Comparison of ENCODE assay signal across 18 cellular contexts in the genomic region with DNA sequence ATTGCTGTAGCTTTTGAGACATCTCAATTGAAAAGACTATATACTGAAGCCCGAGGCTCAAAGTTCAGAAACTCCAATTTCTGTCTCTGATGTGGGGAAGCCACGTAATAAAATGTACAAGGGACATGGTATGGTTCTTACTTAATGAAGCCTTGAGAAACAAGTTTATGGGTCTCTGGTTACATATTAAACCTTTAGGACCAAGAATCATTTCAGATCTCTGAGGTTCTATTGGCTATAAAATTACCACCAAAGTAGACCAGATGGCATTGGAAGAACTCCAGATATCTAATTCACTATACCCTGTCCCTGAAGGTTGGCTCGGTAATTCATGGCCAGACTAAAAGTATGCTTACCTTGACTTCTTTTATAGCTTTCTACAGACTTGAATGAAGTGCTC. TPM values are rescaled to one million over a fixed set of nuclear protein-coding genes. Genes with fewer than 3 reads are reported as not detected.
"Had no signal": no experiment of that assay in that cellular context is flagged by ENCODE, and none has a peak within 500 bp of the region (broad histone marks: within the 10 kb centered on the region; RNA-seq: fewer than 3 reads in every experiment).

No MANE protein-coding gene starts in this region.

- FAIRE-seq: bronchial epithelial cell, frontal cortex had no signal

- H3K27me3 Mint-ChIP-seq: activated CD4-positive, alpha-beta memory T cell treated with anti-CD3 and anti-CD28 coated beads for 36 hours; activated naive CD4-positive, alpha-beta T cell treated with anti-CD3 and anti-CD28 coated beads, Interleukin-2, amount 10 ng/mL, durations not matched to agents 7 days and 5 days; activated T-helper 17 cell treated with anti-CD3 and anti-CD28 coated beads, Interleukin-2, amount 50 U/mL, for 72 hours; naive B cell had no signal

- H3K27ac ChIP-seq: heart left ventricle, SJCRH30, tibial nerve had no signal

- H3K4me3 Mint-ChIP-seq: activated CD4-positive, alpha-beta memory T cell treated with anti-CD3 and anti-CD28 coated beads for 36 hours; activated naive CD4-positive, alpha-beta T cell treated with anti-CD3 and anti-CD28 coated beads, Interleukin-2, amount 10 ng/mL, durations not matched to agents 7 days and 5 days; activated T-helper 17 cell treated with anti-CD3 and anti-CD28 coated beads, Interleukin-2, amount 50 U/mL, for 72 hours; naive B cell; T-helper 2 cell treated with Interferon-gamma antibody and Interleukin-4, amounts not matched to agents 5 μg/mL and 100 μg/mL, for 36 hours had no signal

- H3K9me3 Mint-ChIP-seq: activated CD4-positive, alpha-beta memory T cell treated with anti-CD3 and anti-CD28 coated beads for 36 hours; activated naive CD4-positive, alpha-beta T cell treated with anti-CD3 and anti-CD28 coated beads, Interleukin-2, amount 10 ng/mL, durations not matched to agents 7 days and 5 days; activated T-helper 17 cell treated with anti-CD3 and anti-CD28 coated beads, Interleukin-2, amount 50 U/mL, for 72 hours; naive B cell; T-helper 2 cell treated with Interferon-gamma antibody and Interleukin-4, amounts not matched to agents 5 μg/mL and 100 μg/mL, for 36 hours had no signal

- H3K36me3 ChIP-seq: SJCRH30 had no signal

- H3K27ac Mint-ChIP-seq: activated CD4-positive, alpha-beta memory T cell treated with anti-CD3 and anti-CD28 coated beads for 36 hours; activated naive CD4-positive, alpha-beta T cell treated with anti-CD3 and anti-CD28 coated beads, Interleukin-2, amount 10 ng/mL, durations not matched to agents 7 days and 5 days; activated T-helper 17 cell treated with anti-CD3 and anti-CD28 coated beads, Interleukin-2, amount 50 U/mL, for 72 hours had no signal

- ATAC-seq: activated T-helper 17 cell treated with anti-CD3 and anti-CD28 coated beads, Interleukin-2, amount 50 U/mL, for 72 hours; heart left ventricle; left ventricle myocardium superior had no signal

- H3K27me3 ChIP-seq: heart left ventricle, SJCRH30, tibial nerve had no signal

- H3K4me1 ChIP-seq: SJCRH30 had no signal

- DNase-seq: activated CD4-positive, alpha-beta memory T cell treated with anti-CD3 and anti-CD28 coated beads for 36 hours; activated naive CD4-positive, alpha-beta T cell treated with anti-CD3 and anti-CD28 coated beads, Interleukin-2, amount 10 ng/mL, durations not matched to agents 7 days and 5 days; anterior cingulate cortex; effector memory CD4-positive, alpha-beta T cell; heart left ventricle; islet precursor cell; left ventricle myocardium superior; naive B cell; posterior cingulate gyrus; SJCRH30; stimulated activated CD4-positive, alpha-beta T cell treated with anti-CD3 and anti-CD28 coated beads, Interleukin-4, amount 100 ng/mL, for 4 hours had no signal

- H3K9me3 ChIP-seq: heart left ventricle, SJCRH30, tibial nerve had no signal

- H3K4me3 ChIP-seq: heart left ventricle, SJCRH30, tibial nerve had no signal

RNA-seq across cellular contexts. Expression of a gene that starts 52.1 kb away (rescaled TPM):
- total RNA-seq: left ventricle myocardium superior, SJCRH30, skeletal muscle tissue, tibial nerve had no signal
- polyA plus RNA-seq: fibroblast of lung had no signal
